13 cellular contexts compared by ENCODE assay signal in genomic region chr2:20599001-20599600, GRCh38. TPM values are rescaled to one million over a fixed set of nuclear protein-coding genes. Genes with fewer than 3 reads are reported as not detected.
DNase-seq lines count a peak whose midpoint lies in the region; ATAC-seq and TF ChIP-seq lines count a peak whose summit lies in the region.
"Had no signal": no experiment of that assay in that cellular context is flagged by ENCODE, and none has a peak within 500 bp of the region (broad histone marks: within the 10 kb centered on the region; RNA-seq: fewer than 3 reads in every experiment).

No MANE protein-coding gene starts in this region.

- intact Hi-C loops in left ventricle myocardium inferior (cut with micrococcal nuclease) (no loop called here), uterus (cut with DNase I; ENCODE audit: low total_unique reads) (no loop called here)

- no peaks in the 10 kb centered on the region for H3K36me3 ChIP-seq in left ventricle myocardium inferior
- no peaks in the 10 kb centered on the region for H3K36me3 ChIP-seq in uterus

- peak overlapping the region; percentile 92 for H3K27ac ChIP-seq in left ventricle myocardium inferior (replicated peaks)
- H3K27ac ChIP-seq in uterus, result peak overlapping the region; percentile 75 to 77

- H3K4me3 ChIP-seq in left ventricle myocardium inferior (no peak overlapping the region), uterus (no peak overlapping the region)

- CTCF ChIA-PET in activated naive CD4-positive, alpha-beta T cell treated with anti-CD3 and anti-CD28 coated beads, Interleukin-2, amount 10 ng/mL, durations not matched to agents 7 days and 5 days (lab: Charles Lee), result no interaction called here

- H3K36me3 Mint-ChIP-seq in activated naive CD4-positive, alpha-beta T cell treated with anti-CD3 and anti-CD28 coated beads, Interleukin-2, amount 10 ng/mL, durations not matched to agents 7 days and 5 days, result no peaks in the 10 kb centered on the region
- H3K36me3 Mint-ChIP-seq: naive thymus-derived CD8-positive, alpha-beta T cell had no signal

- no peak for ATAC-seq in HG03095 (IDR thresholded peaks at IDR 0.05; ENCODE audit: unreplicated experiment)
- ATAC-seq: naive thymus-derived CD8-positive, alpha-beta T cell had no signal

- H3K4me1 ChIP-seq in left ventricle myocardium inferior (peaks cover 75% of the 10 kb centered on the region), uterus (peaks cover 6 to 18% of the 10 kb centered on the region in 2 donors)

- TF ChIP-seq CTCF in left ventricle myocardium inferior (IDR thresholded peaks at IDR 0.05; ENCODE audit: borderline replicate concordance), result peak; percentile 29
- no peak for TF ChIP-seq CTCF in uterus (IDR thresholded peaks at IDR 0.05)

- H3K9me3 ChIP-seq in left ventricle myocardium inferior (replicated peaks) (no peaks in the 10 kb centered on the region), uterus (no peaks in the 10 kb centered on the region)

- H3K27me3 ChIP-seq in left ventricle myocardium inferior (ENCODE audit: low read depth) (no peaks in the 10 kb centered on the region), uterus (no peaks in the 10 kb centered on the region)

- no peaks in the 10 kb centered on the region for H3K9me3 Mint-ChIP-seq in activated naive CD4-positive, alpha-beta T cell treated with anti-CD3 and anti-CD28 coated beads, Interleukin-2, amount 10 ng/mL, durations not matched to agents 7 days and 5 days
- H3K9me3 Mint-ChIP-seq: naive thymus-derived CD8-positive, alpha-beta T cell had no signal

- no peak overlapping the region for H3K27ac Mint-ChIP-seq in activated naive CD4-positive, alpha-beta T cell treated with anti-CD3 and anti-CD28 coated beads, Interleukin-2, amount 10 ng/mL, durations not matched to agents 7 days and 5 days
- H3K27ac Mint-ChIP-seq: naive thymus-derived CD8-positive, alpha-beta T cell had no signal

- H3K27me3 Mint-ChIP-seq in activated naive CD4-positive, alpha-beta T cell treated with anti-CD3 and anti-CD28 coated beads, Interleukin-2, amount 10 ng/mL, durations not matched to agents 7 days and 5 days, result no peaks in the 10 kb centered on the region
- H3K27me3 Mint-ChIP-seq: naive thymus-derived CD8-positive, alpha-beta T cell had no signal

- no peaks in the 10 kb centered on the region for H3K4me1 Mint-ChIP-seq in activated naive CD4-positive, alpha-beta T cell treated with anti-CD3 and anti-CD28 coated beads, Interleukin-2, amount 10 ng/mL, durations not matched to agents 7 days and 5 days

- no peak overlapping the region for H3K4me3 Mint-ChIP-seq in activated naive CD4-positive, alpha-beta T cell treated with anti-CD3 and anti-CD28 coated beads, Interleukin-2, amount 10 ng/mL, durations not matched to agents 7 days and 5 days
- H3K4me3 Mint-ChIP-seq: naive thymus-derived CD8-positive, alpha-beta T cell had no signal

- TF ChIP-seq POLR2A in uterus (IDR thresholded peaks at IDR 0.05), result no peak

- DNase-seq in activated naive CD4-positive, alpha-beta T cell treated with anti-CD3 and anti-CD28 coated beads, Interleukin-2, amount 10 ng/mL, durations not matched to agents 7 days and 5 days, result peak; percentile 15
- DNase-seq in activated naive CD4-positive, alpha-beta T cell (lab: John Stamatoyannopoulos, UW), result no peak
- peak; percentile 82 for DNase-seq in left ventricle myocardium inferior
- peak; percentile 29 for DNase-seq in occipital lobe (lab: John Stamatoyannopoulos, UW)
- DNase-seq in uterus, result peak; percentile 48 to 51
- no peak for DNase-seq in activated CD4-positive, CD25-positive, alpha-beta regulatory T cell (lab: John Stamatoyannopoulos, UW)
- DNase-seq in NCI-H1092 (lab: John Stamatoyannopoulos, UW), result no peak
- DNase-seq: activated CD8-positive, alpha-beta memory T cell treated with anti-CD3 and anti-CD28 coated beads, Interleukin-2, amount 50 U/mL, for 48 hours; central memory CD4-positive, alpha-beta T cell; NCI-H187 treated with DMSO at 0.1 percent for 48 hours; stimulated activated CD4-positive, alpha-beta T cell treated with anti-CD3 and anti-CD28 coated beads, Interleukin-2, amount 100 ng/mL, for 48 hours had no signal

RNA-seq across cellular contexts. Expression of gene HS1BP3, which starts 51.8 kb away (rescaled TPM):
- total RNA-seq in left ventricle myocardium inferior, result 16.6 TPM
- total RNA-seq in occipital lobe, result 10.3 TPM
- total RNA-seq in uterus, result 10 to 100 TPM in 3 of 4 donors, 1 to 10 TPM in 1; 7.1 to 41.8 (median 28.4) TPM

Comparison
In these comparisons a context has a peak if more than half of its experiments do, and no peak if none do; other contexts are left out.
1. DNase-seq: peak in activated naive CD4-positive, alpha-beta T cell treated with anti-CD3 and anti-CD28 coated beads, Interleukin-2, amount 10 ng/mL, durations not matched to agents 7 days and 5 days (single experiment), left ventricle myocardium inferior (single experiment), occipital lobe (single experiment) and uterus (2 of 2); none in activated naive CD4-positive, alpha-beta T cell (0 of 4), activated CD4-positive, CD25-positive, alpha-beta regulatory T cell (0 of 4) and NCI-H1092 (single experiment).